Comparison of ENCODE assay signal across 27 cellular contexts in genomic region chr9:92163276-92163675, GRCh38.
"Had no signal": no experiment of that assay in that cellular context is flagged by ENCODE, and none has a peak within 500 bp of the region (broad histone marks: within the 10 kb centered on the region; RNA-seq: fewer than 3 reads in every experiment).

No MANE protein-coding gene starts in this region.

- DNase-seq: activated CD4-positive, alpha-beta T cell treated with anti-CD3 and anti-CD28 coated beads for 36 hours; activated CD4-positive, alpha-beta T cell treated with anti-CD3 and anti-CD28 coated beads, Interleukin-2, amount 10 ng/mL, durations not matched to agents 7 days and 5 days; activated CD4-positive, alpha-beta T cell treated with anti-CD3 and anti-CD28 coated beads, Interleukin-2, amount 50 U/mL, for 48 hours; activated CD8-positive, alpha-beta T cell treated with anti-CD3 and anti-CD28 coated beads, Interleukin-2, amount 10 ng/mL, durations not matched to agents 7 days and 5 days; activated gamma-delta T cell; activated naive CD4-positive, alpha-beta T cell treated with Interleukin-2 at 50 U/mL for 16 hours; activated naive CD8-positive, alpha-beta T cell treated with anti-CD3 and anti-CD28 coated beads, Interleukin-2, amount 10 ng/mL, durations not matched to agents 7 days and 5 days; activated T-cell treated with anti-CD3 and anti-CD28 coated beads, Interleukin-2, amount 50 U/mL, for 24 hours; amygdala; NCI-H1048; NCI-H1105 treated with DMSO at 0.1 percent for 48 hours; NCI-H1436; NCI-H1694; NCI-H1930; NCI-H2081 treated with DMSO at 0.1 percent for 48 hours; NCI-H226; NCI-H446 treated with DMSO at 0.1 percent for 48 hours; NCI-H524; SHP77; SJCRH30; T1000 had no signal

- ATAC-seq: activated CD4-positive, alpha-beta T cell treated with anti-CD3 and anti-CD28 coated beads for 36 hours; activated CD4-positive, CD25-positive, alpha-beta regulatory T cell treated with anti-CD3 and anti-CD28 coated beads, Interleukin-2, amount 50 U/mL, for 24 hours; activated CD8-positive, alpha-beta T cell treated with anti-CD3 and anti-CD28 coated beads, Interleukin-2, amount 10 ng/mL, durations not matched to agents 7 days and 5 days; Panc1 had no signal

- H3K4me3 Mint-ChIP-seq: activated CD4-positive, alpha-beta T cell treated with anti-CD3 and anti-CD28 coated beads for 36 hours; activated CD4-positive, alpha-beta T cell treated with anti-CD3 and anti-CD28 coated beads, Interleukin-2, amount 10 ng/mL, durations not matched to agents 7 days and 5 days; activated CD8-positive, alpha-beta T cell treated with anti-CD3 and anti-CD28 coated beads, Interleukin-2, amount 10 ng/mL, durations not matched to agents 7 days and 5 days; activated naive CD4-positive, alpha-beta T cell treated with anti-CD3 and anti-CD28 coated beads, Interleukin-2, amount 50 U/mL, for 24 hours; activated naive CD8-positive, alpha-beta T cell treated with anti-CD3 and anti-CD28 coated beads, Interleukin-2, amount 10 ng/mL, durations not matched to agents 7 days and 5 days; activated T-cell treated with anti-CD3 and anti-CD28 coated beads, Interleukin-2, amount 50 U/mL, for 24 hours had no signal

- H3K4me1 Mint-ChIP-seq: activated CD4-positive, alpha-beta T cell treated with anti-CD3 and anti-CD28 coated beads for 36 hours; activated CD4-positive, alpha-beta T cell treated with anti-CD3 and anti-CD28 coated beads, Interleukin-2, amount 10 ng/mL, durations not matched to agents 7 days and 5 days; activated naive CD4-positive, alpha-beta T cell treated with anti-CD3 and anti-CD28 coated beads, Interleukin-2, amount 50 U/mL, for 24 hours; activated naive CD8-positive, alpha-beta T cell treated with anti-CD3 and anti-CD28 coated beads, Interleukin-2, amount 10 ng/mL, durations not matched to agents 7 days and 5 days had no signal

- H3K4me1 ChIP-seq: ascending aorta had no signal

- H3K27ac Mint-ChIP-seq: activated CD4-positive, alpha-beta T cell treated with anti-CD3 and anti-CD28 coated beads for 36 hours; activated CD4-positive, alpha-beta T cell treated with anti-CD3 and anti-CD28 coated beads, Interleukin-2, amount 10 ng/mL, durations not matched to agents 7 days and 5 days; activated CD8-positive, alpha-beta T cell treated with anti-CD3 and anti-CD28 coated beads, Interleukin-2, amount 10 ng/mL, durations not matched to agents 7 days and 5 days; activated naive CD4-positive, alpha-beta T cell treated with anti-CD3 and anti-CD28 coated beads, Interleukin-2, amount 50 U/mL, for 24 hours; activated naive CD8-positive, alpha-beta T cell treated with anti-CD3 and anti-CD28 coated beads, Interleukin-2, amount 10 ng/mL, durations not matched to agents 7 days and 5 days; activated T-cell treated with anti-CD3 and anti-CD28 coated beads, Interleukin-2, amount 50 U/mL, for 24 hours; activated T-helper 2 cell treated with anti-CD3 and anti-CD28 coated beads, Interferon-gamma antibody, Interleukin-2, Interleukin-4, amounts not matched to agents 10 μg/mL and 5 μg/mL and 100 μg/mL, durations not matched to agents 14 hours and 24 hours and 36 hours had no signal

- H3K36me3 ChIP-seq: ascending aorta, SJCRH30 had no signal

- H3K27ac ChIP-seq: ascending aorta, SJCRH30, SK-N-MC had no signal

- H3K4me3 ChIP-seq: ascending aorta, SJCRH30, SK-N-MC had no signal

- H3K27me3 ChIP-seq: ascending aorta, SJCRH30 had no signal
